ENCODE assay signal across 33 cellular contexts in the genomic region with DNA sequence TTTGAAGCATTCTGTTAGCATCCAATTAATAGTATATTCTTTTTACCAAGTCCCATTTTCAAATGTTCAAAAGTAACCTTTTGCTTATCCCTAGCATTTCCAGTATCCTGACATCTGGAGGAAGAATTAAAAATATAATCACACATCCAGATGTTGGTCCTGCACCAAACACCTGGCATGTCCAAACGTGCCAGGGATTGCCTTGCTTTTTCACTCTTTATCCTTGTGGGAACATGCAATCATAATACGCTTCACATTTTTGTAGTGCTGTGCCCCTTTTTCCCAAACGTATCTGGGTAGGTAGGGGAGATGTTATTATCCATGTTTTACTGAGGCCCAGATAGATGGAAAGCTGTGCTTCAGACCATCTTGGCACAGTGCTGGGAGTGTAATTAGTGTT.
"Had no signal": no experiment of that assay in that cellular context is flagged by ENCODE, and none has a peak within 500 bp of the region (broad histone marks: within the 10 kb centered on the region; RNA-seq: fewer than 3 reads in every experiment).

No MANE protein-coding gene starts in this region.

- DNase-seq: activated B cell treated with CpG ODN at 0.5 μM for 24 hours; activated CD4-positive, alpha-beta T cell treated with anti-CD3 and anti-CD28 coated beads for 48 hours; activated CD4-positive, alpha-beta T cell treated with anti-CD3 and anti-CD28 coated beads, Interleukin-2, amount 50 U/mL, for 1 hour; activated CD4-positive, alpha-beta T cell treated with anti-CD3 and anti-CD28 coated beads, Interleukin-2, amount 50 U/mL, for 48 hours; activated CD8-positive, alpha-beta memory T cell treated with anti-CD3 and anti-CD28 coated beads, Interleukin-2, amount 10 ng/mL, durations not matched to agents 7 days and 5 days; activated CD8-positive, alpha-beta memory T cell treated with anti-CD3 and anti-CD28 coated beads, Interleukin-2, amount 50 U/mL, for 4 hours; activated CD8-positive, alpha-beta T cell treated with anti-CD3 and anti-CD28 coated beads, Interleukin-2, amount 10 ng/mL, durations not matched to agents 7 days and 5 days; activated effector memory CD4-positive, alpha-beta T cell treated with anti-CD3 and anti-CD28 coated beads, Interleukin-2, amount 50 U/mL, for 16 hours; activated naive CD4-positive, alpha-beta T cell treated with anti-CD3 and anti-CD28 coated beads for 36 hours; activated naive CD8-positive, alpha-beta T cell treated with anti-CD3 and anti-CD28 coated beads for 36 hours; activated naive CD8-positive, alpha-beta T cell treated with anti-CD3 and anti-CD28 coated beads, Interleukin-2, amount 50 U/mL, for 24 hours; activated T-cell treated with anti-CD3 and anti-CD28 coated beads, Interleukin-2, amount 50 U/mL, for 1 hour; activated T-cell treated with anti-CD3 and anti-CD28 coated beads, Interleukin-2, amount 50 U/mL, for 48 hours; adrenal gland; amygdala; aorta; body of pancreas; central memory CD4-positive, alpha-beta T cell; cerebellar nuclear complex; colonic mucosa; effector CD8-positive, alpha-beta T cell; foreskin fibroblast; head of caudate nucleus; hippocampal formation; T-helper 17 cell; T1000; WERI-Rb-1 had no signal

- FAIRE-seq: endometrium, endothelial cell of umbilical vein, frontal cortex had no signal

- H3K27me3 ChIP-seq: adrenal gland, body of pancreas, cardiac muscle cell, colonic mucosa, esophagus muscularis mucosa had no signal

- H3K4me3 ChIP-seq: adrenal gland, body of pancreas, cardiac muscle cell, colonic mucosa had no signal

- H3K9me3 ChIP-seq: adrenal gland, body of pancreas, colonic mucosa, esophagus muscularis mucosa had no signal

- ATAC-seq: activated CD4-positive, CD25-positive, alpha-beta regulatory T cell treated with anti-CD3 and anti-CD28 coated beads, Interleukin-2, amount 50 U/mL, for 24 hours; activated CD8-positive, alpha-beta memory T cell treated with anti-CD3 and anti-CD28 coated beads, Interleukin-2, amount 10 ng/mL, durations not matched to agents 7 days and 5 days; activated CD8-positive, alpha-beta T cell treated with anti-CD3 and anti-CD28 coated beads, Interleukin-2, amount 10 ng/mL, durations not matched to agents 7 days and 5 days; activated naive CD8-positive, alpha-beta T cell treated with anti-CD3 and anti-CD28 coated beads, Interleukin-2, amount 50 U/mL, for 24 hours; body of pancreas; T-helper 17 cell had no signal

- H3K4me1 ChIP-seq: adrenal gland, body of pancreas, colonic mucosa had no signal

- H3K36me3 ChIP-seq: adrenal gland, colonic mucosa, WERI-Rb-1 had no signal

- H3K27ac ChIP-seq: body of pancreas, cardiac muscle cell, colonic mucosa, WERI-Rb-1 had no signal
